8 cellular contexts compared by ENCODE assay signal in genomic region chr1:204080163-204080903, GRCh38. TPM values are rescaled to one million over a fixed set of nuclear protein-coding genes. Genes with fewer than 3 reads are reported as not detected.
DNase-seq lines count a peak whose midpoint lies in the region; ATAC-seq and TF ChIP-seq lines count a peak whose summit lies in the region.

No MANE protein-coding gene starts in this region.

- no peaks in the 10 kb centered on the region for H3K27me3 Mint-ChIP-seq in type B pancreatic cell
- H3K27me3 Mint-ChIP-seq in activated naive CD8-positive, alpha-beta T cell treated with anti-CD3 and anti-CD28 coated beads for 36 hours: peaks cover 40% of the 10 kb centered on the region

- H3K4me3 ChIP-seq in cardiac fibroblast (replicated peaks in 1 of 2; ENCODE audit: low read depth in 2 of 2, low read length in 2 of 2): no peak overlapping the region

- peak; percentile 17 for TF ChIP-seq CTCF in cardiac fibroblast (IDR thresholded peaks at IDR 0.05; ENCODE audit: low read depth, low read length)
- TF ChIP-seq CTCF in type B pancreatic cell (conservative IDR thresholded peaks at IDR 0.05): no peak

- H3K4me3 Mint-ChIP-seq in type B pancreatic cell: peak overlapping the region; percentile 67
- H3K4me3 Mint-ChIP-seq in activated naive CD8-positive, alpha-beta T cell treated with anti-CD3 and anti-CD28 coated beads for 36 hours: no peak overlapping the region

- H3K36me3 Mint-ChIP-seq in type B pancreatic cell: no peaks in the 10 kb centered on the region
- H3K36me3 Mint-ChIP-seq in activated naive CD8-positive, alpha-beta T cell treated with anti-CD3 and anti-CD28 coated beads for 36 hours: no peaks in the 10 kb centered on the region

- intact Hi-C loops in left colon (cut with DNase I, micrococcal nuclease): no loop called here

- ATAC-seq in left colon: peak; percentile 85

- peaks cover 76% of the 10 kb centered on the region for H3K4me1 Mint-ChIP-seq in type B pancreatic cell (ENCODE audit: unreplicated experiment)
- peaks cover under 1% of the 10 kb centered on the region for H3K4me1 Mint-ChIP-seq in activated naive CD8-positive, alpha-beta T cell treated with anti-CD3 and anti-CD28 coated beads for 36 hours

- DNase-seq in Daoy (ENCODE audit: low read depth): peak; percentile 94
- peak; percentile 95 for DNase-seq in NCI-H2107 treated with DMSO at 0.1 percent for 48 hours (lab: John Stamatoyannopoulos, UW; ENCODE audit: unreplicated experiment)
- peak; percentile 94 to 95 for DNase-seq in cardiac fibroblast (ENCODE audit: low read depth in 2 of 2)
- peak; percentile 83 to 94 for DNase-seq in left colon
- no peak for DNase-seq in type B pancreatic cell (ENCODE audit: extremely low spot score, unreplicated experiment)
- no peak for DNase-seq in activated naive CD8-positive, alpha-beta T cell treated with anti-CD3 and anti-CD28 coated beads for 36 hours
- no peak for DNase-seq in NOMO-1 (lab: John Stamatoyannopoulos, UW; ENCODE audit: unreplicated experiment in 2 of 2)
- no peak for DNase-seq in effector CD4-positive, alpha-beta T cell

- no peaks in the 10 kb centered on the region for H3K9me3 Mint-ChIP-seq in type B pancreatic cell
- no peaks in the 10 kb centered on the region for H3K9me3 Mint-ChIP-seq in activated naive CD8-positive, alpha-beta T cell treated with anti-CD3 and anti-CD28 coated beads for 36 hours

- H3K27ac Mint-ChIP-seq in type B pancreatic cell: peak overlapping the region; percentile 87
- H3K27ac Mint-ChIP-seq in activated naive CD8-positive, alpha-beta T cell treated with anti-CD3 and anti-CD28 coated beads for 36 hours: no peak overlapping the region

RNA-seq across cellular contexts. Expression of gene SOX13, which starts 7.4 kb away (rescaled TPM):
- total RNA-seq in Daoy (2014; rRNA removed; shearing (Covaris generic)): 4.2 and 6.1 TPM in 2 replicates
- total RNA-seq in left colon (10 to 100 TPM; 36.2 to 38.4 TPM), type B pancreatic cell (ENCODE audit: low replicate concordance) (38.5 and 39.4 TPM in 2 replicates)
- total RNA-seq in activated naive CD8-positive, alpha-beta T cell treated with anti-CD3 and anti-CD28 coated beads for 36 hours: not detected

Comparison
In these comparisons a context has a peak if more than half of its experiments do, and no peak if none do; other contexts are left out.
1. DNase-seq: peak in Daoy (single experiment), NCI-H2107 treated with DMSO at 0.1 percent for 48 hours (single experiment), cardiac fibroblast (2 of 2) and left colon (2 of 2); none in type B pancreatic cell (single experiment), activated naive CD8-positive, alpha-beta T cell treated with anti-CD3 and anti-CD28 coated beads for 36 hours (single experiment), NOMO-1 (0 of 2) and effector CD4-positive, alpha-beta T cell (single experiment).